In the genomic region with DNA sequence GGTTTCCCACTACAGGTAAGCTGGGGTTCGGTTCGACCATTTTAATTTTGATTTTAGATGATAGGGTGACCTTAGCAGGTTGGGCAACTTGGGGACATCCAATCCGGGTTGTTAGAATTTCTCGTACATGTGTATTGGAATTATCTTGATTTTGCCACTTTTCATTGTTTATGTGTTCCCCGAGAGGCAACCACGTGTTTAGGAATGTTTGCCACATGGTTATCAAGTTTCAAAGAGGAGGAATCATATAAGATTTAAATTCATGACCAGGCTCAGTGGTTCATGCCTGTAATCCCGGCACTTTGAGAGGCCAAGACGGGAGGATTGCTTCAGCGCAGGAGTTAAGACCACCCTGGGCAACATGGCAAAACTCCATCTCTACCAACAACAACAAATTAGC, we compare ENCODE assay signal across 38 cellular contexts. TPM values are rescaled to one million over a fixed set of nuclear protein-coding genes. Genes with fewer than 3 reads are reported as not detected.
"Had no signal": no experiment of that assay in that cellular context is flagged by ENCODE, and none has a peak within 500 bp of the region (broad histone marks: within the 10 kb centered on the region; RNA-seq: fewer than 3 reads in every experiment).

No MANE protein-coding gene starts in this region.

- H3K27ac ChIP-seq: adrenal gland, ascending aorta, cardiac muscle cell, VCaP had no signal

- H3K9me3 ChIP-seq: adrenal gland, ascending aorta had no signal

- H3K4me1 ChIP-seq: adrenal gland, ascending aorta had no signal

- H3K4me1 Mint-ChIP-seq: activated CD4-positive, alpha-beta T cell treated with anti-CD3 and anti-CD28 coated beads, Interleukin-2, amount 10 ng/mL, durations not matched to agents 24 days and 14 days; activated T-helper 17 cell treated with anti-CD3 and anti-CD28 coated beads, Interleukin-2, amount 50 U/mL, for 72 hours; central memory CD8-positive, alpha-beta T cell had no signal

- FAIRE-seq: bronchial epithelial cell, TTC549 had no signal

- H3K4me3 Mint-ChIP-seq: activated B cell treated with CpG ODN at 0.5 μM for 24 hours; activated CD4-positive, alpha-beta memory T cell treated with anti-CD3 and anti-CD28 coated beads for 36 hours; activated CD4-positive, alpha-beta T cell treated with anti-CD3 and anti-CD28 coated beads, Interleukin-2, amount 10 ng/mL, durations not matched to agents 24 days and 14 days; activated CD8-positive, alpha-beta T cell treated with anti-CD3 and anti-CD28 coated beads for 36 hours; activated naive CD4-positive, alpha-beta T cell treated with anti-CD3 and anti-CD28 coated beads for 36 hours; activated naive CD8-positive, alpha-beta T cell treated with anti-CD3 and anti-CD28 coated beads for 36 hours; activated T-cell treated with anti-CD3 and anti-CD28 coated beads, Interleukin-2, amount 50 U/mL, for 4 hours; activated T-cell treated with anti-CD3 and anti-CD28 coated beads, Interleukin-2, amount 50 U/mL, for 72 hours; activated T-helper 1 cell treated with anti-CD3 and anti-CD28 coated beads, Interleukin-12 subunit alpha, Interleukin-12 subunit beta, Interleukin-2, Interleukin-4 antibody, amounts not matched to agents 30 ng/mL and 10 ng/mL and 1 ng/mL, durations not matched to agents 14 hours and 24 hours and 36 hours; activated T-helper 17 cell treated with anti-CD3 and anti-CD28 coated beads, Interleukin-2, amount 50 U/mL, for 72 hours; brain; central memory CD8-positive, alpha-beta T cell; T-helper 1 cell treated with Interleukin-12 subunit alpha and Interleukin-12 subunit beta and Interleukin-4 antibody, amounts not matched to agents 30 μg/mL and 1 μg/mL, for 36 hours; T-helper 2 cell treated with Interferon-gamma antibody and Interleukin-4, amounts not matched to agents 5 μg/mL and 100 μg/mL, for 36 hours had no signal

- H3K36me3 ChIP-seq: adrenal gland, ascending aorta, cardiac muscle cell had no signal

- DNase-seq: activated B cell treated with CpG ODN at 0.5 μM for 24 hours; activated CD4-positive, alpha-beta memory T cell treated with anti-CD3 and anti-CD28 coated beads for 36 hours; activated CD4-positive, alpha-beta T cell treated with anti-CD3 and anti-CD28 coated beads for 4 hours; activated CD4-positive, alpha-beta T cell treated with anti-CD3 and anti-CD28 coated beads, Interleukin-2, amount 10 ng/mL, durations not matched to agents 24 days and 14 days; activated CD4-positive, alpha-beta T cell treated with anti-CD3 and anti-CD28 coated beads, Interleukin-2, amount 50 U/mL, for 1 hour; activated CD4-positive, alpha-beta T cell treated with anti-CD3 and anti-CD28 coated beads, Interleukin-2, amount 50 U/mL, for 4 hours; activated CD4-positive, CD25-positive, alpha-beta regulatory T cell treated with anti-CD3 and anti-CD28 coated beads, Interleukin-2, amount 50 U/mL, for 72 hours; activated CD8-positive, alpha-beta memory T cell treated with anti-CD3 and anti-CD28 coated beads, Interleukin-2, amount 50 U/mL, for 4 hours; activated CD8-positive, alpha-beta T cell treated with anti-CD3 and anti-CD28 coated beads for 36 hours; activated effector memory CD4-positive, alpha-beta T cell treated with anti-CD3 and anti-CD28 coated beads, Interleukin-2, amount 50 U/mL, for 16 hours; activated gamma-delta T cell treated with Interleukin-2 at 50 U/mL for 16 hours; activated naive CD4-positive, alpha-beta T cell; activated naive CD4-positive, alpha-beta T cell treated with anti-CD3 and anti-CD28 coated beads for 36 hours; activated naive CD4-positive, alpha-beta T cell treated with anti-CD3 and anti-CD28 coated beads, Interleukin-2, amount 50 U/mL, for 16 hours; activated naive CD8-positive, alpha-beta T cell treated with anti-CD3 and anti-CD28 coated beads for 36 hours; activated T-cell treated with anti-CD3 and anti-CD28 coated beads for 4 hours; activated T-cell treated with anti-CD3 and anti-CD28 coated beads, Interleukin-2, amount 50 U/mL, for 1 hour; activated T-cell treated with anti-CD3 and anti-CD28 coated beads, Interleukin-2, amount 50 U/mL, for 4 hours; activated T-cell treated with anti-CD3 and anti-CD28 coated beads, Interleukin-2, amount 50 U/mL, for 72 hours; adrenal gland; amniotic stem cell; caudate nucleus; cerebellar nuclear complex; T-helper 1 cell; T-helper 2 cell; T-helper 9 cell had no signal

- ATAC-seq: activated CD8-positive, alpha-beta T cell treated with anti-CD3 and anti-CD28 coated beads for 36 hours; activated naive CD4-positive, alpha-beta T cell treated with anti-CD3 and anti-CD28 coated beads, Interleukin-2, amount 50 U/mL, for 72 hours; activated T-cell treated with anti-CD3 and anti-CD28 coated beads, Interleukin-2, amount 50 U/mL, for 4 hours; activated T-cell treated with anti-CD3 and anti-CD28 coated beads, Interleukin-2, amount 50 U/mL, for 72 hours; activated T-helper 17 cell treated with anti-CD3 and anti-CD28 coated beads, Interleukin-2, amount 50 U/mL, for 72 hours had no signal

- H3K27me3 ChIP-seq: adrenal gland, ascending aorta, cardiac muscle cell had no signal

- H3K36me3 Mint-ChIP-seq: activated CD4-positive, alpha-beta memory T cell treated with anti-CD3 and anti-CD28 coated beads for 36 hours; activated naive CD4-positive, alpha-beta T cell treated with anti-CD3 and anti-CD28 coated beads, Interleukin-2, amount 50 U/mL, for 72 hours; activated naive CD8-positive, alpha-beta T cell treated with anti-CD3 and anti-CD28 coated beads for 36 hours; brain had no signal

- H3K27ac Mint-ChIP-seq: activated B cell treated with CpG ODN at 0.5 μM for 24 hours; activated CD4-positive, alpha-beta memory T cell treated with anti-CD3 and anti-CD28 coated beads for 36 hours; activated CD4-positive, alpha-beta T cell treated with anti-CD3 and anti-CD28 coated beads, Interleukin-2, amount 10 ng/mL, durations not matched to agents 24 days and 14 days; activated CD8-positive, alpha-beta T cell treated with anti-CD3 and anti-CD28 coated beads for 36 hours; activated naive CD4-positive, alpha-beta T cell treated with anti-CD3 and anti-CD28 coated beads for 36 hours; activated naive CD4-positive, alpha-beta T cell treated with anti-CD3 and anti-CD28 coated beads, Interleukin-2, amount 50 U/mL, for 72 hours; activated naive CD8-positive, alpha-beta T cell treated with anti-CD3 and anti-CD28 coated beads for 36 hours; activated T-cell treated with anti-CD3 and anti-CD28 coated beads, Interleukin-2, amount 50 U/mL, for 72 hours; activated T-helper 1 cell treated with anti-CD3 and anti-CD28 coated beads, Interleukin-12 subunit alpha, Interleukin-12 subunit beta, Interleukin-2, Interleukin-4 antibody, amounts not matched to agents 30 ng/mL and 10 ng/mL and 1 ng/mL, durations not matched to agents 14 hours and 24 hours and 36 hours; activated T-helper 17 cell treated with anti-CD3 and anti-CD28 coated beads, Interleukin-2, amount 50 U/mL, for 72 hours; brain; T-helper 1 cell treated with Interleukin-12 subunit alpha and Interleukin-12 subunit beta and Interleukin-4 antibody, amounts not matched to agents 30 μg/mL and 1 μg/mL, for 36 hours; T-helper 2 cell treated with Interferon-gamma antibody and Interleukin-4, amounts not matched to agents 5 μg/mL and 100 μg/mL, for 36 hours had no signal

- H3K4me3 ChIP-seq: adrenal gland, ascending aorta, cardiac muscle cell had no signal

- H3K9me3 Mint-ChIP-seq: activated B cell treated with CpG ODN at 0.5 μM for 24 hours; activated CD4-positive, alpha-beta memory T cell treated with anti-CD3 and anti-CD28 coated beads for 36 hours; activated CD4-positive, alpha-beta T cell treated with anti-CD3 and anti-CD28 coated beads, Interleukin-2, amount 10 ng/mL, durations not matched to agents 24 days and 14 days; activated CD8-positive, alpha-beta T cell treated with anti-CD3 and anti-CD28 coated beads for 36 hours; activated naive CD4-positive, alpha-beta T cell treated with anti-CD3 and anti-CD28 coated beads for 36 hours; activated naive CD4-positive, alpha-beta T cell treated with anti-CD3 and anti-CD28 coated beads, Interleukin-2, amount 50 U/mL, for 72 hours; activated naive CD8-positive, alpha-beta T cell treated with anti-CD3 and anti-CD28 coated beads for 36 hours; activated T-cell treated with anti-CD3 and anti-CD28 coated beads, Interleukin-2, amount 50 U/mL, for 4 hours; activated T-helper 1 cell treated with anti-CD3 and anti-CD28 coated beads, Interleukin-12 subunit alpha, Interleukin-12 subunit beta, Interleukin-2, Interleukin-4 antibody, amounts not matched to agents 30 ng/mL and 10 ng/mL and 1 ng/mL, durations not matched to agents 14 hours and 24 hours and 36 hours; activated T-helper 17 cell treated with anti-CD3 and anti-CD28 coated beads, Interleukin-2, amount 50 U/mL, for 72 hours; central memory CD8-positive, alpha-beta T cell; T-helper 1 cell treated with Interleukin-12 subunit alpha and Interleukin-12 subunit beta and Interleukin-4 antibody, amounts not matched to agents 30 μg/mL and 1 μg/mL, for 36 hours; T-helper 2 cell treated with Interferon-gamma antibody and Interleukin-4, amounts not matched to agents 5 μg/mL and 100 μg/mL, for 36 hours had no signal

RNA-seq across cellular contexts. Expression of a gene that starts 10.0 kb away (rescaled TPM):
- total RNA-seq: activated CD4-positive, alpha-beta T cell treated with anti-CD3 and anti-CD28 coated beads, Interleukin-2, amount 10 ng/mL, durations not matched to agents 24 days and 14 days; activated naive CD8-positive, alpha-beta T cell treated with anti-CD3 and anti-CD28 coated beads for 36 hours had no signal
